In genomic region chr10:47368431-47369180, GRCh38 we compare ENCODE assay signal across 31 cellular contexts. TPM values are rescaled to one million over a fixed set of nuclear protein-coding genes. Genes with fewer than 3 reads are reported as not detected.
DNase-seq lines count a peak whose midpoint lies in the region; ATAC-seq and TF ChIP-seq lines count a peak whose summit lies in the region.
"Had no signal": no experiment of that assay in that cellular context is flagged by ENCODE, and none has a peak within 500 bp of the region (broad histone marks: within the 10 kb centered on the region; RNA-seq: fewer than 3 reads in every experiment).

No MANE protein-coding gene starts in this region.

- H3K9me3 ChIP-seq in tibial artery: no peaks in the 10 kb centered on the region
- no peaks in the 10 kb centered on the region for H3K9me3 ChIP-seq in tibial nerve
- H3K9me3 ChIP-seq: gastrocnemius medialis, right atrium auricular region, transverse colon had no signal

- POLR2A ChIA-PET in activated CD4-positive, alpha-beta memory T cell treated with anti-CD3 and anti-CD28 coated beads for 36 hours (lab: Charles Lee): no interaction called here
- POLR2A ChIA-PET in activated CD4-positive, alpha-beta memory T cell treated with anti-CD3 and anti-CD28 coated beads, Interleukin-2, amount 10 ng/mL, durations not matched to agents 7 days and 5 days (lab: Charles Lee): no interaction called here
- POLR2A ChIA-PET in activated B cell treated with CpG ODN at 0.5 μM for 24 hours (lab: Charles Lee) (no interaction called here), WTC11 (lab: Charles Lee) (no interaction called here)

- H3K27ac ChIP-seq in tibial artery (no peak overlapping the region), tibial nerve (no peak overlapping the region)
- H3K27ac ChIP-seq: gastrocnemius medialis, right atrium auricular region, transverse colon, WERI-Rb-1 had no signal

- no peaks in the 10 kb centered on the region for H3K36me3 Mint-ChIP-seq in activated CD4-positive, alpha-beta memory T cell treated with anti-CD3 and anti-CD28 coated beads for 36 hours
- no peaks in the 10 kb centered on the region for H3K36me3 Mint-ChIP-seq in activated CD4-positive, alpha-beta memory T cell treated with anti-CD3 and anti-CD28 coated beads, Interleukin-2, amount 10 ng/mL, durations not matched to agents 7 days and 5 days (ENCODE audit: low read depth)
- H3K36me3 Mint-ChIP-seq in activated B cell treated with CpG ODN at 0.5 μM for 24 hours (ENCODE audit: low read depth) (no peaks in the 10 kb centered on the region), neural crest cell (ENCODE audit: low read depth) (no peaks in the 10 kb centered on the region), WTC11 (no peaks in the 10 kb centered on the region; the same call in 1 of the 2 replicates)
- H3K36me3 Mint-ChIP-seq: activated naive CD8-positive, alpha-beta T cell; T-cell had no signal

- WGBS in tibial nerve, 2 donors: 95 to 97% methylated on average over 22 of the region's 24 CpGs

- H3K4me3 ChIP-seq in tibial artery (no peak overlapping the region), tibial nerve (no peak overlapping the region)
- H3K4me3 ChIP-seq: gastrocnemius medialis, right atrium auricular region, transverse colon had no signal

- H3K4me1 ChIP-seq in tibial artery (peaks cover 0 to 21% (median 5%) of the 10 kb centered on the region in 4 donors), tibial nerve (peaks cover 0 to 5% (median 0%) of the 10 kb centered on the region in 4 donors)
- H3K4me1 ChIP-seq: right atrium auricular region, transverse colon had no signal

- ATAC-seq in activated B cell treated with CpG ODN at 0.5 μM for 24 hours (ENCODE audit: low read depth) (no peak), WTC11 (no peak)
- ATAC-seq: activated T-helper 17 cell treated with anti-CD3 and anti-CD28 coated beads, Interleukin-2, amount 50 U/mL, for 72 hours; gastrocnemius medialis; HepG2; T-cell had no signal

- H3K27me3 ChIP-seq in tibial artery: no peaks in the 10 kb centered on the region
- H3K27me3 ChIP-seq in tibial nerve: no peaks in the 10 kb centered on the region
- H3K27me3 ChIP-seq: gastrocnemius medialis, right atrium auricular region, transverse colon had no signal

- no peak for TF ChIP-seq EP300 in tibial nerve (IDR thresholded peaks at IDR 0.05)

- H3K4me3 Mint-ChIP-seq in activated CD4-positive, alpha-beta memory T cell treated with anti-CD3 and anti-CD28 coated beads for 36 hours: no peak overlapping the region
- H3K4me3 Mint-ChIP-seq in activated CD4-positive, alpha-beta memory T cell treated with anti-CD3 and anti-CD28 coated beads, Interleukin-2, amount 10 ng/mL, durations not matched to agents 7 days and 5 days: no peak overlapping the region
- H3K4me3 Mint-ChIP-seq in activated B cell treated with CpG ODN at 0.5 μM for 24 hours (no peak overlapping the region), neural crest cell (no peak overlapping the region), WTC11 (no peak overlapping the region)
- H3K4me3 Mint-ChIP-seq: activated CD4-positive, alpha-beta T cell treated with anti-CD3 and anti-CD28 coated beads, Interleukin-2, amount 10 ng/mL, durations not matched to agents 7 days and 5 days; activated naive CD8-positive, alpha-beta T cell; activated T-helper 17 cell treated with anti-CD3 and anti-CD28 coated beads, Interleukin-2, amount 50 U/mL, for 72 hours; CD4-positive, alpha-beta T cell; stimulated activated naive CD8-positive, alpha-beta T cell treated with anti-CD3 and anti-CD28 coated beads, Interleukin-15, Interleukin-2, amounts not matched to agents 100 ng/mL and 50 ng/mL, for 24 hours; T-cell had no signal

- peak; percentile 7 for DNase-seq in activated CD4-positive, alpha-beta memory T cell treated with anti-CD3 and anti-CD28 coated beads for 36 hours
- DNase-seq in activated CD4-positive, alpha-beta memory T cell treated with anti-CD3 and anti-CD28 coated beads, Interleukin-2, amount 10 ng/mL, durations not matched to agents 7 days and 5 days: no peak
- DNase-seq in activated B cell treated with CpG ODN at 0.5 μM for 24 hours: peak; percentile 9
- DNase-seq in neural crest cell (ENCODE audit: low read depth, low spot score): no peak
- peak; percentile 17 to 51 for DNase-seq in tibial artery
- no peak for DNase-seq in cardiac septum (ENCODE audit: low spot score)
- no peak for DNase-seq in tibial nerve (ENCODE audit: low spot score in 2 of 2)
- DNase-seq in WTC11 (ENCODE audit: low spot score): no peak
- DNase-seq: activated CD4-positive, alpha-beta T cell treated with anti-CD3 and anti-CD28 coated beads, Interleukin-2, amount 10 ng/mL, durations not matched to agents 7 days and 5 days; DMS153; gastrocnemius medialis; HCEC 1CT; MM.1S; NCI-H1105 treated with DMSO at 0.1 percent for 48 hours; NCI-H187 treated with DMSO at 0.1 percent for 48 hours; NCI-H2171 treated with DMSO at 0.1 percent for 48 hours; NCI-H510A; OCI-M1; stimulated activated CD4-positive, alpha-beta T cell treated with anti-CD3 and anti-CD28 coated beads, Interleukin-2, amount 100 ng/mL, for 24 hours; transverse colon; WERI-Rb-1 had no signal

- no peak overlapping the region for H3K27ac Mint-ChIP-seq in activated CD4-positive, alpha-beta memory T cell treated with anti-CD3 and anti-CD28 coated beads for 36 hours
- no peak overlapping the region for H3K27ac Mint-ChIP-seq in activated CD4-positive, alpha-beta memory T cell treated with anti-CD3 and anti-CD28 coated beads, Interleukin-2, amount 10 ng/mL, durations not matched to agents 7 days and 5 days
- H3K27ac Mint-ChIP-seq in activated B cell treated with CpG ODN at 0.5 μM for 24 hours (no peak overlapping the region), neural crest cell (ENCODE audit: unreplicated experiment) (peak overlapping the region; percentile 50), WTC11 (no peak overlapping the region)
- H3K27ac Mint-ChIP-seq: activated CD4-positive, alpha-beta T cell treated with anti-CD3 and anti-CD28 coated beads, Interleukin-2, amount 10 ng/mL, durations not matched to agents 7 days and 5 days; activated naive CD8-positive, alpha-beta T cell; activated T-helper 17 cell treated with anti-CD3 and anti-CD28 coated beads, Interleukin-2, amount 50 U/mL, for 72 hours; CD4-positive, alpha-beta T cell; stimulated activated naive CD8-positive, alpha-beta T cell treated with anti-CD3 and anti-CD28 coated beads, Interleukin-15, Interleukin-2, amounts not matched to agents 100 ng/mL and 50 ng/mL, for 24 hours; T-cell had no signal

- H3K27me3 Mint-ChIP-seq in activated CD4-positive, alpha-beta memory T cell treated with anti-CD3 and anti-CD28 coated beads for 36 hours: peaks cover 2% of the 10 kb centered on the region
- peaks cover 4% of the 10 kb centered on the region for H3K27me3 Mint-ChIP-seq in activated CD4-positive, alpha-beta memory T cell treated with anti-CD3 and anti-CD28 coated beads, Interleukin-2, amount 10 ng/mL, durations not matched to agents 7 days and 5 days
- H3K27me3 Mint-ChIP-seq in activated B cell treated with CpG ODN at 0.5 μM for 24 hours (peaks cover 10% of the 10 kb centered on the region), neural crest cell (ENCODE audit: low read depth) (no peaks in the 10 kb centered on the region), WTC11 (ENCODE audit: low read depth) (no peaks in the 10 kb centered on the region)
- H3K27me3 Mint-ChIP-seq: activated CD4-positive, alpha-beta T cell treated with anti-CD3 and anti-CD28 coated beads, Interleukin-2, amount 10 ng/mL, durations not matched to agents 7 days and 5 days; activated naive CD8-positive, alpha-beta T cell; stimulated activated naive CD8-positive, alpha-beta T cell treated with anti-CD3 and anti-CD28 coated beads, Interleukin-15, Interleukin-2, amounts not matched to agents 100 ng/mL and 50 ng/mL, for 24 hours; T-cell had no signal

- H3K4me1 Mint-ChIP-seq in activated CD4-positive, alpha-beta memory T cell treated with anti-CD3 and anti-CD28 coated beads for 36 hours (ENCODE audit: low read depth): peaks cover 5% of the 10 kb centered on the region
- peaks cover 10% of the 10 kb centered on the region for H3K4me1 Mint-ChIP-seq in activated CD4-positive, alpha-beta memory T cell treated with anti-CD3 and anti-CD28 coated beads, Interleukin-2, amount 10 ng/mL, durations not matched to agents 7 days and 5 days
- H3K4me1 Mint-ChIP-seq in activated B cell treated with CpG ODN at 0.5 μM for 24 hours (no peaks in the 10 kb centered on the region), neural crest cell (no peaks in the 10 kb centered on the region), WTC11 (peaks cover 37% of the 10 kb centered on the region)
- H3K4me1 Mint-ChIP-seq: activated T-helper 17 cell treated with anti-CD3 and anti-CD28 coated beads, Interleukin-2, amount 50 U/mL, for 72 hours had no signal

- TF ChIP-seq POLR2A in tibial nerve (IDR thresholded peaks at IDR 0.05): no peak

- TF ChIP-seq CTCF in activated B cell treated with CpG ODN at 0.5 μM for 24 hours (IDR thresholded peaks at IDR 0.05) (no peak), neural crest cell (conservative IDR thresholded peaks at IDR 0.05) (no peak), tibial artery (IDR thresholded peaks at IDR 0.05) (no peak), tibial nerve (IDR thresholded peaks at IDR 0.05) (no peak), WTC11 (IDR thresholded peaks at IDR 0.05) (no peak)

- no peaks in the 10 kb centered on the region for H3K9me3 Mint-ChIP-seq in activated CD4-positive, alpha-beta memory T cell treated with anti-CD3 and anti-CD28 coated beads for 36 hours
- no peaks in the 10 kb centered on the region for H3K9me3 Mint-ChIP-seq in activated CD4-positive, alpha-beta memory T cell treated with anti-CD3 and anti-CD28 coated beads, Interleukin-2, amount 10 ng/mL, durations not matched to agents 7 days and 5 days
- no peaks in the 10 kb centered on the region for H3K9me3 Mint-ChIP-seq in activated B cell treated with CpG ODN at 0.5 μM for 24 hours
- no peaks in the 10 kb centered on the region for H3K9me3 Mint-ChIP-seq in neural crest cell
- H3K9me3 Mint-ChIP-seq in WTC11: no peaks in the 10 kb centered on the region
- H3K9me3 Mint-ChIP-seq: activated CD4-positive, alpha-beta T cell treated with anti-CD3 and anti-CD28 coated beads, Interleukin-2, amount 10 ng/mL, durations not matched to agents 7 days and 5 days; activated T-helper 17 cell treated with anti-CD3 and anti-CD28 coated beads, Interleukin-2, amount 50 U/mL, for 72 hours; CD4-positive, alpha-beta T cell; stimulated activated naive CD8-positive, alpha-beta T cell treated with anti-CD3 and anti-CD28 coated beads, Interleukin-15, Interleukin-2, amounts not matched to agents 100 ng/mL and 50 ng/mL, for 24 hours; T-cell had no signal

- intact Hi-C loops in activated CD4-positive, alpha-beta memory T cell treated with anti-CD3 and anti-CD28 coated beads for 36 hours (cut with micrococcal nuclease): no loop called here
- intact Hi-C loops in activated B cell treated with CpG ODN at 0.5 μM for 24 hours (cut with micrococcal nuclease) (no loop called here), tibial artery (cut with DNase I; ENCODE audit: low total_unique reads) (no loop called here), cardiac septum (cut with DNase I) (no loop called here)

- CTCF ChIA-PET in activated CD4-positive, alpha-beta memory T cell treated with anti-CD3 and anti-CD28 coated beads for 36 hours (lab: Charles Lee): interaction anchor here (2.7 kb wide), 1 partner anchor 28 kb away, joined by 11 read pairs; no protein-coding TSS in a partner anchor
- CTCF ChIA-PET in activated CD4-positive, alpha-beta memory T cell treated with anti-CD3 and anti-CD28 coated beads, Interleukin-2, amount 10 ng/mL, durations not matched to agents 7 days and 5 days (lab: Charles Lee): no interaction called here
- CTCF ChIA-PET in activated B cell treated with CpG ODN at 0.5 μM for 24 hours (lab: Charles Lee): no interaction called here
- CTCF ChIA-PET in WTC11 (lab: Charles Lee): no interaction called here

- no peaks in the 10 kb centered on the region for H3K36me3 ChIP-seq in tibial artery
- no peaks in the 10 kb centered on the region for H3K36me3 ChIP-seq in tibial nerve
- H3K36me3 ChIP-seq: gastrocnemius medialis, right atrium auricular region, transverse colon, WERI-Rb-1 had no signal

RNA-seq across cellular contexts. Expression of gene ZNF488, which starts 15.5 kb away (rescaled TPM):
- total RNA-seq in activated CD4-positive, alpha-beta memory T cell treated with anti-CD3 and anti-CD28 coated beads for 36 hours: under 1 TPM; 0.27 to 0.38 TPM
- total RNA-seq in activated CD4-positive, alpha-beta memory T cell treated with anti-CD3 and anti-CD28 coated beads, Interleukin-2, amount 10 ng/mL, durations not matched to agents 7 days and 5 days: under 1 TPM; 0.08 to 0.10 TPM
- total RNA-seq in activated B cell treated with CpG ODN at 0.5 μM for 24 hours (not detected in 2 replicates), neural crest cell (2.9 and 3.2 TPM in 2 replicates), cardiac septum (0.16 TPM), tibial nerve (1 to 10 TPM in 2 of 4 donors, under 1 TPM in 1, not detected in 1; 0.59 to 1.1 (median 1.0) TPM), WTC11 (2021) (7.1 to 8.7 TPM (median 8.0 TPM) in 3 replicates)
- total RNA-seq: CD4-positive, alpha-beta T cell; fibroblast of lung; gastrocnemius medialis; right atrium auricular region; T-cell had no signal

RNA-seq across cellular contexts. Expression of gene RBP3, which starts 20.4 kb away (rescaled TPM):
- not detected for total RNA-seq in activated CD4-positive, alpha-beta memory T cell treated with anti-CD3 and anti-CD28 coated beads for 36 hours
- not detected for total RNA-seq in activated CD4-positive, alpha-beta memory T cell treated with anti-CD3 and anti-CD28 coated beads, Interleukin-2, amount 10 ng/mL, durations not matched to agents 7 days and 5 days
- total RNA-seq in activated B cell treated with CpG ODN at 0.5 μM for 24 hours (not detected in 2 replicates), neural crest cell (not detected in 2 replicates), cardiac septum (not detected), tibial nerve (not detected), WTC11 (2021) (not detected in 3 replicates)
- total RNA-seq: activated CD4-positive, alpha-beta T cell treated with anti-CD3 and anti-CD28 coated beads, Interleukin-2, amount 10 ng/mL, durations not matched to agents 7 days and 5 days; activated T-helper 17 cell treated with anti-CD3 and anti-CD28 coated beads, Interleukin-2, amount 50 U/mL, for 72 hours; CD4-positive, alpha-beta T cell; fibroblast of lung; gastrocnemius medialis; HepG2; lung microvascular endothelial cell; mucosa of gallbladder; right atrium auricular region; T-cell; transverse colon had no signal

RNA-seq across cellular contexts. Expression of gene GDF2, which starts 46.4 kb away (rescaled TPM):
- not detected for total RNA-seq in activated CD4-positive, alpha-beta memory T cell treated with anti-CD3 and anti-CD28 coated beads for 36 hours
- not detected for total RNA-seq in activated CD4-positive, alpha-beta memory T cell treated with anti-CD3 and anti-CD28 coated beads, Interleukin-2, amount 10 ng/mL, durations not matched to agents 7 days and 5 days
- total RNA-seq in activated B cell treated with CpG ODN at 0.5 μM for 24 hours (not detected in 2 replicates), neural crest cell (not detected in 2 replicates), cardiac septum (not detected), tibial nerve (not detected), WTC11 (2021) (not detected in 3 replicates)
- total RNA-seq: activated CD4-positive, alpha-beta T cell treated with anti-CD3 and anti-CD28 coated beads, Interleukin-2, amount 10 ng/mL, durations not matched to agents 7 days and 5 days; activated T-helper 17 cell treated with anti-CD3 and anti-CD28 coated beads, Interleukin-2, amount 50 U/mL, for 72 hours; CD4-positive, alpha-beta T cell; fibroblast of lung; gastrocnemius medialis; HepG2; lung microvascular endothelial cell; mucosa of gallbladder; T-cell; transverse colon had no signal

Comparison
In these comparisons a context has a peak if more than half of its experiments do, and no peak if none do; other contexts are left out.
1. DNase-seq: peak in activated CD4-positive, alpha-beta memory T cell treated with anti-CD3 and anti-CD28 coated beads for 36 hours (single experiment), activated B cell treated with CpG ODN at 0.5 μM for 24 hours (single experiment) and tibial artery (2 of 2); none in activated CD4-positive, alpha-beta memory T cell treated with anti-CD3 and anti-CD28 coated beads, Interleukin-2, amount 10 ng/mL, durations not matched to agents 7 days and 5 days (single experiment), neural crest cell (single experiment), cardiac septum (single experiment), tibial nerve (0 of 2) and WTC11 (single experiment).